Comparison of ENCODE assay signal across 22 cellular contexts in genomic region chr20:61686081-61686936, GRCh38.
DNase-seq lines count a peak whose midpoint lies in the region; ATAC-seq, FAIRE-seq and TF ChIP-seq lines count a peak whose summit lies in the region.
"Had no signal": no experiment of that assay in that cellular context is flagged by ENCODE, and none has a peak within 500 bp of the region (broad histone marks: within the 10 kb centered on the region; RNA-seq: fewer than 3 reads in every experiment).

No MANE protein-coding gene starts in this region.

- DNase-seq in AG10803 (ENCODE audit: low read depth) (peak; percentile 11), bronchial epithelial cell (ENCODE audit: low read depth) (no peak), neural progenitor cell (ENCODE audit: low spot score) (no peak), COLO829 (ENCODE audit: low spot score) (no peak), NCI-H2196 treated with DMSO at 0.1 percent for 48 hours (lab: John Stamatoyannopoulos, UW; ENCODE audit: unreplicated experiment) (no peak)
- DNase-seq: BE2C; CD4-positive, alpha-beta memory T cell; COR-L47; DMS153; DMS79 treated with DMSO at 0.1 percent for 48 hours; EL; GM23248; H7; KG1 had no signal

- H3K9ac ChIP-seq in neural progenitor cell, result no peak overlapping the region
- H3K9ac ChIP-seq: GM23248 had no signal

- TF ChIP-seq CTCF in AG10803 (conservative IDR thresholded peaks at IDR 0.05; ENCODE audit: low read length), result no peak
- no peak for TF ChIP-seq CTCF in HEK293 (tag by site-specific recombination; IDR thresholded peaks at IDR 0.05)
- TF ChIP-seq CTCF in bronchial epithelial cell (IDR thresholded peaks at IDR 0.05; ENCODE audit: insufficient read depth, low read length, severe bottlenecking), result no peak
- TF ChIP-seq CTCF in neural progenitor cell (IDR thresholded peaks at IDR 0.05), result no peak

- FAIRE-seq in bronchial epithelial cell (lab: Jason Lieb, UNC), result peak; percentile 99
- FAIRE-seq: A204.1, D721Med, G401.6, GM12892 had no signal

- ATAC-seq in GM21360 (IDR thresholded peaks at IDR 0.05; ENCODE audit: unreplicated experiment), result no peak

- no peaks in the 10 kb centered on the region for H3K36me3 Mint-ChIP-seq in neural progenitor cell
- H3K36me3 Mint-ChIP-seq: CD4-positive, alpha-beta memory T cell; IgD-negative memory B cell had no signal

- POLR2A ChIA-PET in HEK293 (lab: Yijun Ruan, JAX), result no interaction called here

- H3K4me1 ChIP-seq in HEK293 (ENCODE audit: control insufficient read depth, insufficient read depth, low read length) (no peaks in the 10 kb centered on the region), neural progenitor cell (peaks cover 6% of the 10 kb centered on the region)
- H3K4me1 ChIP-seq: BE2C had no signal

- no peak overlapping the region for H3K4me2 ChIP-seq in neural progenitor cell

- CTCF ChIA-PET in HEK293 (lab: Yijun Ruan, JAX), result no interaction called here

- H3K9me3 Mint-ChIP-seq in neural progenitor cell, result no peaks in the 10 kb centered on the region

- H3K36me3 ChIP-seq in HEK293 (ENCODE audit: control insufficient read depth in 2 of 2, insufficient read depth in 1 of 2, low read length in 2 of 2) (no peaks in the 10 kb centered on the region), bronchial epithelial cell (ENCODE audit: control insufficient read depth, insufficient read depth, low read length) (no peaks in the 10 kb centered on the region), neural progenitor cell (no peaks in the 10 kb centered on the region)
- H3K36me3 ChIP-seq: BE2C had no signal

- H3K4me3 ChIP-seq in AG10803 (ENCODE audit: low read length), result no peak overlapping the region
- H3K4me3 ChIP-seq in HEK293 (ENCODE audit: low read depth, low read length), result no peak overlapping the region
- no peak overlapping the region for H3K4me3 ChIP-seq in bronchial epithelial cell (ENCODE audit: low read depth, low read length)
- no peak overlapping the region for H3K4me3 ChIP-seq in neural progenitor cell
- H3K4me3 ChIP-seq: GM23248 had no signal

- H3K27me3 ChIP-seq in bronchial epithelial cell (ENCODE audit: control insufficient read depth, insufficient read depth, low read length) (no peaks in the 10 kb centered on the region), neural progenitor cell (peaks cover 28% of the 10 kb centered on the region)

- no peaks in the 10 kb centered on the region for H3F3A ChIP-seq in neural progenitor cell (ENCODE audit: low read depth)

- H3K4me3 Mint-ChIP-seq in neural progenitor cell, result peak overlapping the region; percentile 36
- H3K4me3 Mint-ChIP-seq: CD4-positive, alpha-beta memory T cell had no signal

- no peaks in the 10 kb centered on the region for H3K9me3 ChIP-seq in HEK293 (ENCODE audit: control insufficient read depth, insufficient read depth, low read depth, low read length)
- H3K9me3 ChIP-seq in neural progenitor cell (ENCODE audit: low read depth), result no peaks in the 10 kb centered on the region
- H3K9me3 ChIP-seq: BE2C had no signal

- no peaks in the 10 kb centered on the region for H3K79me2 ChIP-seq in neural progenitor cell (ENCODE audit: low read depth)

- no peak overlapping the region for H3K27ac ChIP-seq in HEK293 (ENCODE audit: extremely low read depth, low read depth, low read length)
- H3K27ac ChIP-seq in neural progenitor cell, result no peak overlapping the region
- H3K27ac ChIP-seq: C4-2B, GM23248 had no signal

- H3K27me3 Mint-ChIP-seq in neural progenitor cell (ENCODE audit: insufficient read depth, low read depth), result peaks cover 9% of the 10 kb centered on the region
- H3K27me3 Mint-ChIP-seq: IgD-negative memory B cell had no signal

- H3K4me1 Mint-ChIP-seq in neural progenitor cell, result peaks cover 34% of the 10 kb centered on the region
- H3K4me1 Mint-ChIP-seq: CD4-positive, alpha-beta memory T cell; IgD-negative memory B cell had no signal

- no peaks in the 10 kb centered on the region for H4K20me1 ChIP-seq in neural progenitor cell (ENCODE audit: low read depth)

- H2AFZ ChIP-seq in neural progenitor cell (replicated peaks), result no peak overlapping the region
- H2AFZ ChIP-seq: GM23248 had no signal

- H3K27ac Mint-ChIP-seq in neural progenitor cell, result no peak overlapping the region
- H3K27ac Mint-ChIP-seq: CD4-positive, alpha-beta memory T cell had no signal

TF ChIP-seq in HEK293, 187 proteins besides CTCF, POLR2A, EP300 and RAD21:
- TF ChIP-seq ZSCAN4 (tag by site-specific recombination; IDR thresholded peaks at IDR 0.05), result peak; percentile 94
- TF ChIP-seq IKZF3 (tag by site-specific recombination; IDR thresholded peaks at IDR 0.05), result no peak
TF ChIP-seq in HEK293: peak in this region for 1.
